16 cellular contexts compared by ENCODE assay signal in genomic region chr12:75259170-75259569, GRCh38. TPM values are rescaled to one million over a fixed set of nuclear protein-coding genes. Genes with fewer than 3 reads are reported as not detected.
DNase-seq lines count a peak whose midpoint lies in the region; ATAC-seq and TF ChIP-seq lines count a peak whose summit lies in the region.
"Had no signal": no experiment of that assay in that cellular context is flagged by ENCODE, and none has a peak within 500 bp of the region (broad histone marks: within the 10 kb centered on the region; RNA-seq: fewer than 3 reads in every experiment).

No MANE protein-coding gene starts in this region.

- H3K56ac ChIP-seq in mesendoderm (ENCODE audit: low read length) = no peak overlapping the region

- H3K9ac ChIP-seq in mesendoderm (ENCODE audit: low read length) = no peak overlapping the region

- TF ChIP-seq POLR2A in upper lobe of left lung (IDR thresholded peaks at IDR 0.05) = no peak

- no peaks in the 10 kb centered on the region for H3K27me3 Mint-ChIP-seq in activated naive CD4-positive, alpha-beta T cell treated with anti-CD3 and anti-CD28 coated beads, Interleukin-2, amount 10 ng/mL, durations not matched to agents 7 days and 5 days
- H3K27me3 Mint-ChIP-seq: CD8-positive, alpha-beta memory T cell had no signal

- H3K4me3 Mint-ChIP-seq in activated naive CD4-positive, alpha-beta T cell treated with anti-CD3 and anti-CD28 coated beads, Interleukin-2, amount 10 ng/mL, durations not matched to agents 7 days and 5 days = no peak overlapping the region
- H3K4me3 Mint-ChIP-seq: CD14-positive monocyte, H9 had no signal

- no peak overlapping the region for H2BK15ac ChIP-seq in mesendoderm (replicated peaks; ENCODE audit: low read depth)

- ATAC-seq in esophagus mucosa (peak; percentile 46), upper lobe of left lung (ENCODE audit: low FRiP score in 2 of 2) (no peak), HG03460 (IDR thresholded peaks at IDR 0.05; ENCODE audit: unreplicated experiment) (no peak)

- H3K79me2 ChIP-seq in mesendoderm (ENCODE audit: control insufficient read depth, insufficient read depth, low read length) = no peaks in the 10 kb centered on the region

- H3K4me1 ChIP-seq in mesendoderm (ENCODE audit: control insufficient read depth, low read depth, low read length) = no peaks in the 10 kb centered on the region
- H3K4me1 ChIP-seq in upper lobe of left lung = no peaks in the 10 kb centered on the region
- H3K4me1 ChIP-seq: Caco-2 had no signal

- H4K8ac ChIP-seq in mesendoderm (ENCODE audit: low read depth, low read length) = no peak overlapping the region

- H3K4me3 ChIP-seq in mesendoderm (ENCODE audit: low read length) (no peak overlapping the region), upper lobe of left lung (no peak overlapping the region)

- H4K5ac ChIP-seq in mesendoderm (ENCODE audit: low read length) = no peak overlapping the region

- no peak overlapping the region for H2AK5ac ChIP-seq in mesendoderm (ENCODE audit: low read length)

- DNase-seq in activated naive CD4-positive, alpha-beta T cell treated with anti-CD3 and anti-CD28 coated beads, Interleukin-2, amount 10 ng/mL, durations not matched to agents 7 days and 5 days = no peak
- DNase-seq in activated naive CD4-positive, alpha-beta T cell treated with anti-CD3 and anti-CD28 coated beads, Interleukin-2, amount 50 U/mL, for 16 hours = no peak
- peak; percentile 4 for DNase-seq in mesendoderm
- DNase-seq in upper lobe of left lung = no peak
- no peak for DNase-seq in SIG-M5 (lab: John Stamatoyannopoulos, UW)
- DNase-seq: Caco-2; CD8-positive, alpha-beta memory T cell; DND-41; GF-D8; H9 had no signal

- H3K9me3 Mint-ChIP-seq in activated naive CD4-positive, alpha-beta T cell treated with anti-CD3 and anti-CD28 coated beads, Interleukin-2, amount 10 ng/mL, durations not matched to agents 7 days and 5 days = no peaks in the 10 kb centered on the region
- H3K9me3 Mint-ChIP-seq: CD14-positive monocyte; CD8-positive, alpha-beta memory T cell; H9 had no signal

- CTCF ChIA-PET in activated naive CD4-positive, alpha-beta T cell treated with anti-CD3 and anti-CD28 coated beads, Interleukin-2, amount 10 ng/mL, durations not matched to agents 7 days and 5 days (lab: Charles Lee) = no interaction called here

- H2BK120ac ChIP-seq in mesendoderm (ENCODE audit: low read depth, low read length) = no peak overlapping the region

- H3K18ac ChIP-seq in mesendoderm (ENCODE audit: low read length) = no peak overlapping the region

- H3K36me3 ChIP-seq in mesendoderm (ENCODE audit: control insufficient read depth, insufficient read depth, low read length) (no peaks in the 10 kb centered on the region), upper lobe of left lung (no peaks in the 10 kb centered on the region)

- TF ChIP-seq EP300 in upper lobe of left lung (IDR thresholded peaks at IDR 0.05) = no peak

- H3K4ac ChIP-seq in mesendoderm (ENCODE audit: low read depth, low read length) = no peak overlapping the region

- H3K27me3 ChIP-seq in mesendoderm (ENCODE audit: insufficient read depth, low read length, poor library complexity) (no peaks in the 10 kb centered on the region), upper lobe of left lung (no peaks in the 10 kb centered on the region)

- no peak overlapping the region for H3K4me2 ChIP-seq in mesendoderm (ENCODE audit: low read length)

- H3K27ac Mint-ChIP-seq in activated naive CD4-positive, alpha-beta T cell treated with anti-CD3 and anti-CD28 coated beads, Interleukin-2, amount 10 ng/mL, durations not matched to agents 7 days and 5 days = peak overlapping the region; percentile 52
- H3K27ac Mint-ChIP-seq: CD14-positive monocyte had no signal

- no peak overlapping the region for H3K23ac ChIP-seq in mesendoderm (ENCODE audit: low read length)

- WGBS in mesendoderm (ENCODE audit: extremely low coverage, insufficient coverage, low lambda C conversion rate) = no CpG with 5 or more reads among the region's 1 CpG
- 46 to 59% methylated on average over 1 of the region's 1 CpG for WGBS in upper lobe of left lung, 2 donors

- no peak overlapping the region for H2BK5ac ChIP-seq in mesendoderm (ENCODE audit: low read length)

- H3K27ac ChIP-seq in mesendoderm (ENCODE audit: low read depth, low read length) (no peak overlapping the region), upper lobe of left lung (no peak overlapping the region)
- H3K27ac ChIP-seq: 22Rv1 had no signal

- H3K79me1 ChIP-seq in mesendoderm (ENCODE audit: low read length) = no peaks in the 10 kb centered on the region

- H3K4me1 Mint-ChIP-seq in activated naive CD4-positive, alpha-beta T cell treated with anti-CD3 and anti-CD28 coated beads, Interleukin-2, amount 10 ng/mL, durations not matched to agents 7 days and 5 days = peaks cover 12% of the 10 kb centered on the region
- H3K4me1 Mint-ChIP-seq: CD14-positive monocyte had no signal

- H3K36me3 Mint-ChIP-seq in activated naive CD4-positive, alpha-beta T cell treated with anti-CD3 and anti-CD28 coated beads, Interleukin-2, amount 10 ng/mL, durations not matched to agents 7 days and 5 days = no peaks in the 10 kb centered on the region
- H3K36me3 Mint-ChIP-seq: CD14-positive monocyte; CD8-positive, alpha-beta memory T cell had no signal

- H3K9me3 ChIP-seq in upper lobe of left lung = no peaks in the 10 kb centered on the region
- H3K9me3 ChIP-seq: Caco-2 had no signal

- no peak for TF ChIP-seq CTCF in upper lobe of left lung (IDR thresholded peaks at IDR 0.05)

RNA-seq across cellular contexts. Expression of gene KCNC2, which starts 49.5 kb away (rescaled TPM):
- total RNA-seq in esophagus mucosa (not detected), upper lobe of left lung (not detected)
- 0.06 TPM for polyA plus RNA-seq in mesendoderm (2013, experiment 1 of 2)
- 0.18 TPM for polyA plus RNA-seq in mesendoderm (2013, experiment 2 of 2)
- total RNA-seq: A673; Caco-2; CD8-positive, alpha-beta memory T cell; H9 had no signal
- polyA plus RNA-seq: BJ; CD14-positive monocyte; CD8-positive, alpha-beta memory T cell had no signal
